ENCODE assay signal across 1 cellular context in genomic region chr20:44035924-44036323, GRCh38.
TF ChIP-seq lines count a peak whose summit lies in the region.

No MANE protein-coding gene starts in this region.

TF ChIP-seq in SK-N-SH, 30 proteins besides CTCF, POLR2A, EP300 and RAD21 (continued from another document):
- no peak for TF ChIP-seq IRF3 (IDR thresholded peaks at IDR 0.05; ENCODE audit: low read depth, low read length)
- no peak for TF ChIP-seq FOSL2 (IDR thresholded peaks at IDR 0.05; ENCODE audit: borderline replicate concordance, low read depth)
- no peak for TF ChIP-seq JUND (IDR thresholded peaks at IDR 0.05)
- no peak for TF ChIP-seq FOXJ3 (CRISPR knock-in tag; IDR thresholded peaks at IDR 0.05)
- TF ChIP-seq YY1 (IDR thresholded peaks at IDR 0.05; ENCODE audit: low read depth), result no peak
- TF ChIP-seq ZBTB33 (IDR thresholded peaks at IDR 0.05; ENCODE audit: borderline replicate concordance, low read depth), result no peak
- no peak for TF ChIP-seq REST (IDR thresholded peaks at IDR 0.05; ENCODE audit: low read depth, low read length)
- TF ChIP-seq NRF1 (IDR thresholded peaks at IDR 0.05; ENCODE audit: low read depth, low read length), result no peak
- no peak for TF ChIP-seq SMC3 (IDR thresholded peaks at IDR 0.05; ENCODE audit: low read depth, low read length)
